In the genomic region with DNA sequence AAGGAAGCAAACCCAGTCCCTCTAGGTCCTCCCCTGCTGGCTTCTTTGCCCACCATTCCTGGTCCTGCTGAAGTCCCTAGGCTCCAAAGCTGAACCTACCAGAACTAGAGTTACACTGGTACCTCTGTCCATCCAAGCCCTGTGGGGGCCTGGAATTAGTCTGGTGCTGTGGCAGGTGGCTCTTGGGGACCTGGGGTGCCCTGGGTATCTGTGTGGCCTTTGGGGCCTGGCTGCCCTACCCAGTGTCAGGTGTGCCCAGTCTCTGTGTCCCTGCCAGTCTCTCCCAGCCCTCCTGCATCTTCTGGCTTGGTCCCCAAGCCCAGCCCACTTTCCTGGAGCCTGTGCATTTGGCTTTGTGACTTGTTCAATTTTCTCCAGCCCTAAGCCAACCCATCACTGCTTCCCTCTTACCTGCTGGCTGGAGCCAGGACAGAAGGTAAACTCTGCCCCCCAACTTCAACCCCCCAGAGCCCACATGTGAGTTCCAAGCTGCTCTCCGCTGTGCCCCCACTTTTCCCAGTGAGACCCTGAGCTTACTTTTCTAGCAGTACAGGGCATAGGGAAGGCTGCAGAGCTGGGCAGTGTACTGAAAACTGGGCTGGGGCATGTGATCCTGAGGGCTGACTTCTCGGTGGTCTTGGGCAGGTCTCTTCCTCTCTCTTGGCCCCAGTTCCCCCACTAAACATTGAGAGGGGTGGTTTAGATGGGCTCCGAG, we compare ENCODE assay signal across 17 cellular contexts. TPM values are rescaled to one million over a fixed set of nuclear protein-coding genes. Genes with fewer than 3 reads are reported as not detected.
DNase-seq lines count a peak whose midpoint lies in the region; ATAC-seq and TF ChIP-seq lines count a peak whose summit lies in the region.
"Had no signal": no experiment of that assay in that cellular context is flagged by ENCODE, and none has a peak within 500 bp of the region (broad histone marks: within the 10 kb centered on the region; RNA-seq: fewer than 3 reads in every experiment).

No MANE protein-coding gene starts in this region.

- H4K8ac ChIP-seq in neuronal stem cell (ENCODE audit: low read depth, low read length): no peak overlapping the region

- peak overlapping the region; percentile 53 for H3K18ac ChIP-seq in neuronal stem cell (ENCODE audit: low read length)

- H3K4ac ChIP-seq in neuronal stem cell (ENCODE audit: low read length): no peak overlapping the region

- TF ChIP-seq POLR2A in heart left ventricle (IDR thresholded peaks at IDR 0.05): no peak

- 90 to 96% (median 91%) methylated on average over 2 to 3 of the region's 3 CpGs for WGBS in heart left ventricle, 4 donors
- no CpG with 5 or more reads among the region's 3 CpGs for WGBS in neuronal stem cell (ENCODE audit: extremely low coverage in 2 of 2, insufficient read length in 2 of 2, insufficient replicate concordance in 1 of 2), 2 donors

- no peak overlapping the region for H4K91ac ChIP-seq in neuronal stem cell (ENCODE audit: low read depth, low read length, poor library complexity)

- no peaks in the 10 kb centered on the region for H3K36me3 ChIP-seq in heart left ventricle
- no peaks in the 10 kb centered on the region for H3K36me3 ChIP-seq in neuronal stem cell (replicated peaks in 1 of 2; ENCODE audit: control insufficient read depth in 2 of 2, insufficient read depth in 2 of 2, low read length in 2 of 2)

- H2BK12ac ChIP-seq in neuronal stem cell (ENCODE audit: low read length): no peak overlapping the region

- H3K27me3 ChIP-seq in heart left ventricle (no peaks in the 10 kb centered on the region), dorsolateral prefrontal cortex (no peaks in the 10 kb centered on the region), neuronal stem cell (ENCODE audit: control insufficient read depth in 3 of 3, insufficient read depth in 3 of 3, low read depth in 1 of 3, low read length in 3 of 3) (peaks cover 0 to 32% (median 2%) of the 10 kb centered on the region in 3 experiments)

- no peak overlapping the region for H2AFZ ChIP-seq in neuronal stem cell (ENCODE audit: low read length)

- no peaks in the 10 kb centered on the region for H3K79me1 ChIP-seq in neuronal stem cell (ENCODE audit: low read depth, low read length)

- H3K23ac ChIP-seq in neuronal stem cell (ENCODE audit: low read depth, low read length, poor library complexity): no peak overlapping the region

- no peak for TF ChIP-seq CTCF in heart left ventricle (IDR thresholded peaks at IDR 0.05)
- TF ChIP-seq CTCF in dorsolateral prefrontal cortex (IDR thresholded peaks at IDR 0.05 in 54 of 56, conservative IDR thresholded peaks at IDR 0.05 in 2 of 56; ENCODE audit: low read depth in 1 of 56, partially characterized antibody in 56 of 56): no peak
- no peak for TF ChIP-seq CTCF in GM10266 (IDR thresholded peaks at IDR 0.05; ENCODE audit: control insufficient read depth, insufficient read depth, low read depth, missing control alignments)

- H3K9me3 ChIP-seq in heart left ventricle: peaks cover 0 to 6% (median 0%) of the 10 kb centered on the region in 12 donors
- no peaks in the 10 kb centered on the region for H3K9me3 ChIP-seq in neuronal stem cell (replicated peaks in 1 of 2; ENCODE audit: control insufficient read depth in 2 of 2, insufficient read depth in 1 of 2, low read depth in 1 of 2, low read length in 2 of 2)
- H3K9me3 ChIP-seq: A549 had no signal

- peak overlapping the region; percentile 41 to 89 (median 74) for H3K27ac ChIP-seq in heart left ventricle
- peak overlapping the region; percentile 52 to 100 (median 100) for H3K27ac ChIP-seq in dorsolateral prefrontal cortex
- H3K27ac ChIP-seq in neuronal stem cell (replicated peaks; ENCODE audit: low read length): no peak overlapping the region
- H3K27ac ChIP-seq in temporal lobe (ENCODE audit: low read depth, low read length): peak overlapping the region; percentile 100
- H3K27ac ChIP-seq: A549, C4-2B had no signal

- H3K4me2 ChIP-seq in neuronal stem cell (ENCODE audit: insufficient read depth, low read length, poor library complexity, severe bottlenecking): no peak overlapping the region
- H3K4me2 ChIP-seq: A549 had no signal

- H2BK120ac ChIP-seq in neuronal stem cell (ENCODE audit: low read depth, low read length): no peak overlapping the region

- H3K4me3 ChIP-seq in heart left ventricle (no peak overlapping the region), dorsolateral prefrontal cortex (no peak overlapping the region), neuronal stem cell (ENCODE audit: low read length in 2 of 2) (no peak overlapping the region)
- H3K4me3 ChIP-seq: A549 had no signal

- H2BK15ac ChIP-seq in neuronal stem cell (ENCODE audit: low read length): peak overlapping the region; percentile 38

- H3K9ac ChIP-seq in neuronal stem cell (ENCODE audit: low read depth, low read length, poor library complexity): no peak overlapping the region

- ATAC-seq in heart left ventricle: no peak
- ATAC-seq: A549, Panc1 had no signal

- no peak overlapping the region for H3K14ac ChIP-seq in neuronal stem cell (ENCODE audit: low read length)

- H3K4me1 ChIP-seq in heart left ventricle: peaks cover 0 to 30% (median 10%) of the 10 kb centered on the region in 12 donors
- peaks cover 7 to 19% of the 10 kb centered on the region in 2 donors for H3K4me1 ChIP-seq in neuronal stem cell (ENCODE audit: control insufficient read depth in 2 of 2, insufficient read depth in 1 of 2, low read depth in 1 of 2, low read length in 2 of 2)
- H3K4me1 ChIP-seq: A549 had no signal

- peak overlapping the region; percentile 57 for H2AK5ac ChIP-seq in neuronal stem cell (ENCODE audit: low read depth, low read length)

- intact Hi-C loops in heart left ventricle (cut with DNase I): no loop called here
- intact Hi-C loops in cardiac septum (cut with DNase I): no loop called here
- intact Hi-C loops in dorsolateral prefrontal cortex (cut with DNase I): no loop called here

- no peak overlapping the region for H2BK5ac ChIP-seq in neuronal stem cell (ENCODE audit: low read length)

- DNase-seq in heart left ventricle (peak in 1 of 5 donors; percentile 42), cardiac septum (ENCODE audit: low spot score) (no peak), dorsolateral prefrontal cortex (peak in 1 of 10 donors; percentile 7), neuronal stem cell (ENCODE audit: low spot score) (no peak), NOMO-1 treated with DMSO at 0.1 percent for 48 hours (lab: John Stamatoyannopoulos, UW; ENCODE audit: unreplicated experiment) (no peak), GM10266 (ENCODE audit: extremely low spot score) (no peak)
- no peak for DNase-seq in activated naive CD4-positive, alpha-beta T cell (lab: John Stamatoyannopoulos, UW)
- DNase-seq: COR-L47, Karpas-422, MM.1S, NCI-H1105 treated with DMSO at 0.1 percent for 48 hours, NCI-H187, NCI-H446 had no signal

RNA-seq across cellular contexts. Expression of a gene that starts 28.3 kb away (rescaled TPM):
- 100 to 1,000 TPM; 305 to 823 (median 538) TPM for total RNA-seq in heart left ventricle
- polyA plus RNA-seq in heart left ventricle: 1,000 to 10,000 TPM in 1 of 2 donors, 100 to 1,000 TPM in 1; 188 to 1,023 TPM
- 505 TPM for total RNA-seq in cardiac septum
- 100 to 1,000 TPM in 90 of 120 experiments, 10 to 100 TPM in 30; 39.4 to 400 (median 145) TPM for total RNA-seq in dorsolateral prefrontal cortex
- polyA plus RNA-seq in neuronal stem cell (2013, experiment 1 of 2): not detected
- polyA plus RNA-seq in neuronal stem cell (2013, experiment 2 of 2): not detected
- not detected for total RNA-seq in temporal lobe
- polyA plus RNA-seq: A549 had no signal

RNA-seq across cellular contexts. Expression of a gene that starts 42.2 kb away (rescaled TPM):
- 1 to 10 TPM in 1 of 9 donors, under 1 TPM in 7, not detected in 1; 0.44 to 1.4 (median 0.83) TPM for total RNA-seq in heart left ventricle
- 1 to 10 TPM in 1 of 2 donors, under 1 TPM in 1; 0.53 to 1.1 TPM for polyA plus RNA-seq in heart left ventricle
- total RNA-seq in cardiac septum: 1.1 TPM
- total RNA-seq in dorsolateral prefrontal cortex: 10 to 100 TPM in 9 of 120 experiments, 1 to 10 TPM in 110, under 1 TPM in 1; 0.52 to 15.0 (median 6.0) TPM
- polyA plus RNA-seq in neuronal stem cell (2013, experiment 1 of 2): 1.3 TPM
- 1.7 TPM for polyA plus RNA-seq in neuronal stem cell (2013, experiment 2 of 2)
- total RNA-seq in temporal lobe: 2.7 TPM

RNA-seq across cellular contexts. Expression of a gene that starts 45.5 kb away (rescaled TPM):
- total RNA-seq in heart left ventricle (1 to 10 TPM in 2 of 9 donors, under 1 TPM in 6, not detected in 1; 0.19 to 5.6 (median 0.73) TPM), cardiac septum (0.57 TPM), dorsolateral prefrontal cortex (under 1 TPM in 16 of 120 experiments, not detected in 104; 0.16 to 0.51 (median 0.24) TPM), temporal lobe (not detected)
- 1 to 10 TPM in 1 of 2 donors, under 1 TPM in 1; 0.61 to 6.8 TPM for polyA plus RNA-seq in heart left ventricle
- polyA plus RNA-seq in neuronal stem cell (2013, experiment 1 of 2): not detected
- not detected for polyA plus RNA-seq in neuronal stem cell (2013, experiment 2 of 2)
- polyA plus RNA-seq: A549 had no signal

Comparison
In these comparisons a context has a peak if more than half of its experiments do, and no peak if none do; other contexts are left out.
1. RNA of a gene that starts 28.3 kb away (total RNA-seq): 305 to 823 TPM in heart left ventricle, 505 TPM in cardiac septum (single experiment) and 39.4 to 400 TPM in dorsolateral prefrontal cortex; not detected in temporal lobe (single experiment); every median in the first group is over 10 times any median in the second.